In genomic region chr9:22683393-22684075, GRCh38 we compare ENCODE assay signal across 9 cellular contexts.
DNase-seq lines count a peak whose midpoint lies in the region; TF ChIP-seq lines count a peak whose summit lies in the region.
"Had no signal": no experiment of that assay in that cellular context is flagged by ENCODE, and none has a peak within 500 bp of the region (broad histone marks: within the 10 kb centered on the region; RNA-seq: fewer than 3 reads in every experiment).

No MANE protein-coding gene starts in this region.

- TF ChIP-seq CTCF in HFFc6 (IDR thresholded peaks at IDR 0.05) = no peak

- H3K4me1 Mint-ChIP-seq in HFFc6 (ENCODE audit: low read depth) = peaks cover 45% of the 10 kb centered on the region

- in situ Hi-C loops in KBM-7 (cut with MboI; ENCODE audit: low pct_unique_long_range_greater_than_20kb, low sequenced_read_pairs) = no loop called here

- no peaks in the 10 kb centered on the region; the same call in 1 of the 2 replicates for H3K36me3 Mint-ChIP-seq in HFFc6 (ENCODE audit: low read depth)

- DNase-seq in AG20443 (ENCODE audit: low spot score) (peak; percentile 41), HFFc6 (peak; percentile 94), RPMI7951 (ENCODE audit: low read depth) (peak; percentile 93), glomerular visceral epithelial cell (ENCODE audit: extremely low spot score) (peak; percentile 52), KBM-7 (no peak), NCI-H82 treated with DMSO at 0.1 percent for 48 hours (lab: John Stamatoyannopoulos, UW; ENCODE audit: unreplicated experiment) (no peak), nucleus accumbens (lab: John Stamatoyannopoulos, UW) (no peak), NCI-H446 treated with DMSO at 0.1 percent for 48 hours (lab: John Stamatoyannopoulos, UW) (no peak)
- DNase-seq: NCI-H510A treated with DMSO at 0.1 percent for 48 hours had no signal

- peaks cover 1% of the 10 kb centered on the region; the same call in 1 of the 2 replicates for H3K27me3 Mint-ChIP-seq in HFFc6 (ENCODE audit: insufficient read depth)

- peak overlapping the region; percentile 47 for H3K4me3 Mint-ChIP-seq in HFFc6

- H3K27ac Mint-ChIP-seq in HFFc6 = peak overlapping the region; percentile 79

- H3K9me3 Mint-ChIP-seq in HFFc6 = peaks cover 8% of the 10 kb centered on the region

Comparison
In these comparisons a context has a peak if more than half of its experiments do, and no peak if none do; other contexts are left out.
1. DNase-seq: peak in AG20443 (single experiment), HFFc6 (single experiment), RPMI7951 (single experiment) and glomerular visceral epithelial cell (single experiment); none in KBM-7 (single experiment), NCI-H82 treated with DMSO at 0.1 percent for 48 hours (single experiment), nucleus accumbens (0 of 56) and NCI-H446 treated with DMSO at 0.1 percent for 48 hours (single experiment).